ENCODE assay signal across 14 cellular contexts in genomic region chr15:62138124-62138523, GRCh38. TPM values are rescaled to one million over a fixed set of nuclear protein-coding genes. Genes with fewer than 3 reads are reported as not detected.
DNase-seq lines count a peak whose midpoint lies in the region; ATAC-seq and TF ChIP-seq lines count a peak whose summit lies in the region.
"Had no signal": no experiment of that assay in that cellular context is flagged by ENCODE, and none has a peak within 500 bp of the region (broad histone marks: within the 10 kb centered on the region; RNA-seq: fewer than 3 reads in every experiment).

No MANE protein-coding gene starts in this region.

- H3K18ac ChIP-seq in mesenchymal stem cell (ENCODE audit: low read depth in 1 of 2, low read length in 2 of 2) = no peak overlapping the region

- peak; percentile 21 for DNase-seq in AG10803 (ENCODE audit: low read depth)
- peak; percentile 62 for DNase-seq in dedifferentiated amniotic fluid mesenchymal stem cell (ENCODE audit: extremely low spot score)
- no peak for DNase-seq in mesenchymal stem cell
- no peak for DNase-seq in NOMO-1 (lab: John Stamatoyannopoulos, UW; ENCODE audit: unreplicated experiment in 2 of 2)
- no peak for DNase-seq in NCI-H2227 (lab: John Stamatoyannopoulos, UW; ENCODE audit: unreplicated experiment)
- DNase-seq in activated effector memory CD4-positive, alpha-beta T cell treated with Interleukin-2 at 50 U/mL for 16 hours = no peak
- DNase-seq: activated CD4-positive, alpha-beta T cell treated with anti-CD3 and anti-CD28 coated beads, Interleukin-2, amount 10 ng/mL, durations not matched to agents 24 days and 14 days; lower lobe of right lung; NCI-H2029; nucleus accumbens; T-helper 2 cell had no signal

- no peak overlapping the region for H2AFZ ChIP-seq in mesenchymal stem cell (ENCODE audit: low read depth, low read length)

- WGBS in mesenchymal stem cell = 83% methylated on average over 2 of the region's 5 CpGs

- no peak overlapping the region for H3K4me3 ChIP-seq in AG10803 (ENCODE audit: low read length)
- no peak overlapping the region for H3K4me3 ChIP-seq in mesenchymal stem cell (ENCODE audit: insufficient read depth in 1 of 2, low read depth in 1 of 2, low read length in 2 of 2)
- H3K4me3 ChIP-seq: K562, lower lobe of right lung had no signal

- H3K4me1 ChIP-seq in mesenchymal stem cell (ENCODE audit: control insufficient read depth, insufficient read depth, low read depth, low read length) = no peaks in the 10 kb centered on the region
- H3K4me1 ChIP-seq: lower lobe of right lung had no signal

- no peak overlapping the region for H2BK5ac ChIP-seq in mesenchymal stem cell (ENCODE audit: low read depth, low read length, poor library complexity, severe bottlenecking)

- H3K4me2 ChIP-seq in mesenchymal stem cell (ENCODE audit: low read length, poor library complexity, severe bottlenecking) = no peak overlapping the region

- ATAC-seq in GM18861 (IDR thresholded peaks at IDR 0.05; ENCODE audit: unreplicated experiment) = no peak
- ATAC-seq: K562, lower lobe of right lung had no signal

- no peaks in the 10 kb centered on the region for H3K79me1 ChIP-seq in mesenchymal stem cell (replicated peaks; ENCODE audit: low read length, poor library complexity, severe bottlenecking)

- no peak overlapping the region for H3K23ac ChIP-seq in mesenchymal stem cell (ENCODE audit: low read length in 2 of 2)

- peak overlapping the region; percentile 33 for H3K9ac ChIP-seq in mesenchymal stem cell (ENCODE audit: low read length)

- no peaks in the 10 kb centered on the region for H3K9me3 ChIP-seq in mesenchymal stem cell (ENCODE audit: control insufficient read depth, low read length)
- H3K9me3 ChIP-seq: lower lobe of right lung had no signal

- no peaks in the 10 kb centered on the region for H3K27me3 ChIP-seq in mesenchymal stem cell (ENCODE audit: control insufficient read depth in 1 of 2, insufficient read depth in 1 of 2, low read length in 2 of 2)

- no peak overlapping the region for H2AK5ac ChIP-seq in mesenchymal stem cell (ENCODE audit: low read length, severe bottlenecking)

- H2BK120ac ChIP-seq in mesenchymal stem cell (ENCODE audit: low read depth, low read length) = no peak overlapping the region

- no peak overlapping the region for H3K27ac ChIP-seq in mesenchymal stem cell (ENCODE audit: low read length, poor library complexity, severe bottlenecking)
- H3K27ac ChIP-seq: lower lobe of right lung had no signal

- H3K4ac ChIP-seq in mesenchymal stem cell (ENCODE audit: low read depth in 1 of 2, low read length in 2 of 2) = no peak overlapping the region

- no peak overlapping the region for H4K91ac ChIP-seq in mesenchymal stem cell (ENCODE audit: low read length)

- H3K14ac ChIP-seq in mesenchymal stem cell (ENCODE audit: low read length in 2 of 2) = no peak overlapping the region

- H4K8ac ChIP-seq in mesenchymal stem cell (ENCODE audit: low read length) = no peak overlapping the region

- H2BK12ac ChIP-seq in mesenchymal stem cell (ENCODE audit: low read length in 2 of 2) = no peak overlapping the region

- H2BK15ac ChIP-seq in mesenchymal stem cell (ENCODE audit: low read depth, poor library complexity, severe bottlenecking) = no peak overlapping the region

- no peaks in the 10 kb centered on the region for H3K36me3 ChIP-seq in mesenchymal stem cell (ENCODE audit: control insufficient read depth in 1 of 2, insufficient read depth in 2 of 2, low read depth in 1 of 2, low read length in 2 of 2)
- H3K36me3 ChIP-seq: lower lobe of right lung had no signal

- TF ChIP-seq CTCF in AG10803 (conservative IDR thresholded peaks at IDR 0.05; ENCODE audit: low read length) = no peak

TF ChIP-seq in PFSK-1, 5 proteins besides CTCF, POLR2A, EP300 and RAD21:
- no peak for TF ChIP-seq TAF1 (IDR thresholded peaks at IDR 0.05; ENCODE audit: borderline replicate concordance, insufficient read depth, low read length)
- TF ChIP-seq, protein P1, sequence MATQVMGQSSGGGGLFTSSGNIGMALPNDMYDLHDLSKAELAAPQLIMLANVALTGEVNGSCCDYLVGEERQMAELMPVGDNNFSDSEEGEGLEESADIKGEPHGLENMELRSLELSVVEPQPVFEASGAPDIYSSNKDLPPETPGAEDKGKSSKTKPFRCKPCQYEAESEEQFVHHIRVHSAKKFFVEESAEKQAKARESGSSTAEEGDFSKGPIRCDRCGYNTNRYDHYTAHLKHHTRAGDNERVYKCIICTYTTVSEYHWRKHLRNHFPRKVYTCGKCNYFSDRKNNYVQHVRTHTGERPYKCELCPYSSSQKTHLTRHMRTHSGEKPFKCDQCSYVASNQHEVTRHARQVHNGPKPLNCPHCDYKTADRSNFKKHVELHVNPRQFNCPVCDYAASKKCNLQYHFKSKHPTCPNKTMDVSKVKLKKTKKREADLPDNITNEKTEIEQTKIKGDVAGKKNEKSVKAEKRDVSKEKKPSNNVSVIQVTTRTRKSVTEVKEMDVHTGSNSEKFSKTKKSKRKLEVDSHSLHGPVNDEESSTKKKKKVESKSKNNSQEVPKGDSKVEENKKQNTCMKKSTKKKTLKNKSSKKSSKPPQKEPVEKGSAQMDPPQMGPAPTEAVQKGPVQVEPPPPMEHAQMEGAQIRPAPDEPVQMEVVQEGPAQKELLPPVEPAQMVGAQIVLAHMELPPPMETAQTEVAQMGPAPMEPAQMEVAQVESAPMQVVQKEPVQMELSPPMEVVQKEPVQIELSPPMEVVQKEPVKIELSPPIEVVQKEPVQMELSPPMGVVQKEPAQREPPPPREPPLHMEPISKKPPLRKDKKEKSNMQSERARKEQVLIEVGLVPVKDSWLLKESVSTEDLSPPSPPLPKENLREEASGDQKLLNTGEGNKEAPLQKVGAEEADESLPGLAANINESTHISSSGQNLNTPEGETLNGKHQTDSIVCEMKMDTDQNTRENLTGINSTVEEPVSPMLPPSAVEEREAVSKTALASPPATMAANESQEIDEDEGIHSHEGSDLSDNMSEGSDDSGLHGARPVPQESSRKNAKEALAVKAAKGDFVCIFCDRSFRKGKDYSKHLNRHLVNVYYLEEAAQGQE (IDR thresholded peaks at IDR 0.05; ENCODE audit: insufficient read depth in 1 of 2, low read depth in 2 of 2, low read length in 2 of 2) = 0 out of 4 replicates have a peak, but pooled peaks of 1 of the 2 experiments have one; percentile 24
- TF ChIP-seq POLR2AphosphoS5 (IDR thresholded peaks at IDR 0.05; ENCODE audit: low read depth, low read length) = no peak
- peak; percentile 81; the same call in 1 of the 2 replicates for TF ChIP-seq SIN3A (IDR thresholded peaks at IDR 0.05; ENCODE audit: borderline replicate concordance, insufficient read depth, low read length)
- peak; percentile 28 for TF ChIP-seq FOXP2 (optimal IDR thresholded peaks at IDR 0.05; ENCODE audit: borderline replicate concordance, extremely low read depth, extremely low read length, insufficient read depth)

RNA-seq across cellular contexts. Expression of gene C2CD4B, which starts 27.0 kb away (rescaled TPM):
- polyA plus RNA-seq in PFSK-1 (2012; ENCODE audit: insufficient read length, low read depth) = not detected
- polyA plus RNA-seq in mesenchymal stem cell (2013, experiment 1 of 2) = not detected
- polyA plus RNA-seq in mesenchymal stem cell (2013, experiment 2 of 2) = not detected

Comparison
In these comparisons a context has a peak if more than half of its experiments do, and no peak if none do; other contexts are left out.
1. DNase-seq: peak in AG10803 (single experiment) and dedifferentiated amniotic fluid mesenchymal stem cell (single experiment); none in mesenchymal stem cell (single experiment), NOMO-1 (0 of 2), NCI-H2227 (single experiment) and activated effector memory CD4-positive, alpha-beta T cell treated with Interleukin-2 at 50 U/mL for 16 hours (single experiment).